ENCODE assay signal across 1 cellular context in genomic region chr14:68082698-68083291, GRCh38.
TF ChIP-seq lines count a peak whose summit lies in the region.

No MANE protein-coding gene starts in this region.

TF ChIP-seq in GM12878, 131 proteins besides CTCF, POLR2A, EP300 and RAD21 (continued from another document):
- TF ChIP-seq, protein P1, sequence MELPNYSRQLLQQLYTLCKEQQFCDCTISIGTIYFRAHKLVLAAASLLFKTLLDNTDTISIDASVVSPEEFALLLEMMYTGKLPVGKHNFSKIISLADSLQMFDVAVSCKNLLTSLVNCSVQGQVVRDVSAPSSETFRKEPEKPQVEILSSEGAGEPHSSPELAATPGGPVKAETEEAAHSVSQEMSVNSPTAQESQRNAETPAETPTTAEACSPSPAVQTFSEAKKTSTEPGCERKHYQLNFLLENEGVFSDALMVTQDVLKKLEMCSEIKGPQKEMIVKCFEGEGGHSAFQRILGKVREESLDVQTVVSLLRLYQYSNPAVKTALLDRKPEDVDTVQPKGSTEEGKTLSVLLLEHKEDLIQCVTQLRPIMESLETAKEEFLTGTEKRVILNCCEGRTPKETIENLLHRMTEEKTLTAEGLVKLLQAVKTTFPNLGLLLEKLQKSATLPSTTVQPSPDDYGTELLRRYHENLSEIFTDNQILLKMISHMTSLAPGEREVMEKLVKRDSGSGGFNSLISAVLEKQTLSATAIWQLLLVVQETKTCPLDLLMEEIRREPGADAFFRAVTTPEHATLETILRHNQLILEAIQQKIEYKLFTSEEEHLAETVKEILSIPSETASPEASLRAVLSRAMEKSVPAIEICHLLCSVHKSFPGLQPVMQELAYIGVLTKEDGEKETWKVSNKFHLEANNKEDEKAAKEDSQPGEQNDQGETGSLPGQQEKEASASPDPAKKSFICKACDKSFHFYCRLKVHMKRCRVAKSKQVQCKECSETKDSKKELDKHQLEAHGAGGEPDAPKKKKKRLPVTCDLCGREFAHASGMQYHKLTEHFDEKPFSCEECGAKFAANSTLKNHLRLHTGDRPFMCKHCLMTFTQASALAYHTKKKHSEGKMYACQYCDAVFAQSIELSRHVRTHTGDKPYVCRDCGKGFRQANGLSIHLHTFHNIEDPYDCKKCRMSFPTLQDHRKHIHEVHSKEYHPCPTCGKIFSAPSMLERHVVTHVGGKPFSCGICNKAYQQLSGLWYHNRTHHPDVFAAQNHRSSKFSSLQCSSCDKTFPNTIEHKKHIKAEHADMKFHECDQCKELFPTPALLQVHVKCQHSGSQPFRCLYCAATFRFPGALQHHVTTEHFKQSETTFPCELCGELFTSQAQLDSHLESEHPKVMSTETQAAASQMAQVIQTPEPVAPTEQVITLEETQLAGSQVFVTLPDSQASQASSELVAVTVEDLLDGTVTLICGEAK (IDR thresholded peaks at IDR 0.05; ENCODE audit: borderline replicate concordance) = peak; percentile 67
